ENCODE assay signal across 21 cellular contexts in genomic region chr3:52502808-52503350, GRCh38. TPM values are rescaled to one million over a fixed set of nuclear protein-coding genes. Genes with fewer than 3 reads are reported as not detected.
DNase-seq lines count a peak whose midpoint lies in the region; ATAC-seq and TF ChIP-seq lines count a peak whose summit lies in the region.
"Had no signal": no experiment of that assay in that cellular context is flagged by ENCODE, and none has a peak within 500 bp of the region (broad histone marks: within the 10 kb centered on the region; RNA-seq: fewer than 3 reads in every experiment).

No MANE protein-coding gene starts in this region.

- H3F3A ChIP-seq in GM23338 (replicated peaks; ENCODE audit: low read depth), result no peaks in the 10 kb centered on the region

- TF ChIP-seq CTCF in GM23338 (conservative IDR thresholded peaks at IDR 0.05; ENCODE audit: low read depth in 2 of 2), result no peak
- no peak for TF ChIP-seq CTCF in endothelial cell (IDR thresholded peaks at IDR 0.05; ENCODE audit: unreplicated experiment)

- H3K27me3 ChIP-seq in GM23338 (ENCODE audit: insufficient read depth), result no peaks in the 10 kb centered on the region
- H3K27me3 ChIP-seq in effector memory CD4-positive, alpha-beta T cell (replicated peaks; ENCODE audit: control insufficient read depth, insufficient read depth, low read length, poor library complexity, severe bottlenecking), result no peaks in the 10 kb centered on the region

- no peaks in the 10 kb centered on the region for H4K20me1 ChIP-seq in GM23338 (replicated peaks; ENCODE audit: insufficient read depth)

- no peak overlapping the region for H3K4me2 ChIP-seq in GM23338
- H3K4me2 ChIP-seq: A549 had no signal

- DNase-seq in SHP77 (lab: John Stamatoyannopoulos, UW), result peak; percentile 10 to 32
- no peak for DNase-seq in SHP77 treated with DMSO at 0.1 percent for 48 hours (lab: John Stamatoyannopoulos, UW)
- no peak for DNase-seq in GM23338 (ENCODE audit: low spot score)
- peak; percentile 29 for DNase-seq in SK-N-DZ (ENCODE audit: low spot score)
- no peak for DNase-seq in effector memory CD4-positive, alpha-beta T cell
- DNase-seq in endothelial cell (ENCODE audit: low spot score), result no peak
- DNase-seq in NCI-H2227 treated with DMSO at 0.1 percent for 48 hours (lab: John Stamatoyannopoulos, UW), result no peak
- DNase-seq: AML-193; Calu3; CD8-positive, alpha-beta T cell; DMS79 treated with DMSO at 0.1 percent for 48 hours; GF-D8; HCEC 1CT; HFFc6; KBM-7 had no signal

- no peak overlapping the region for H2AFZ ChIP-seq in GM23338

- no peaks in the 10 kb centered on the region for H3K4me1 ChIP-seq in GM23338 (ENCODE audit: insufficient read depth)
- no peaks in the 10 kb centered on the region for H3K4me1 ChIP-seq in effector memory CD4-positive, alpha-beta T cell (ENCODE audit: control insufficient read depth, insufficient read depth, low read length, poor library complexity, severe bottlenecking)

- peak; percentile 14; the same call in 2 of the 3 replicates for ATAC-seq in GM23338
- ATAC-seq: CD8-positive, alpha-beta T cell had no signal

- no peaks in the 10 kb centered on the region for H3K79me2 ChIP-seq in GM23338 (replicated peaks; ENCODE audit: insufficient read depth)

- no peak overlapping the region for H3K27ac Mint-ChIP-seq in GM23338
- no peak overlapping the region for H3K27ac Mint-ChIP-seq in endothelial cell (ENCODE audit: unreplicated experiment)
- H3K27ac Mint-ChIP-seq: CD8-positive, alpha-beta T cell; HFFc6 had no signal

- no peaks in the 10 kb centered on the region for H3K36me3 Mint-ChIP-seq in GM23338 (ENCODE audit: low read depth)
- peaks cover 39% of the 10 kb centered on the region for H3K36me3 Mint-ChIP-seq in endothelial cell (ENCODE audit: low read depth, unreplicated experiment)
- H3K36me3 Mint-ChIP-seq: CD8-positive, alpha-beta T cell had no signal

- H3K27ac ChIP-seq in GM23338 (ENCODE audit: low read depth), result no peak overlapping the region
- no peak overlapping the region for H3K27ac ChIP-seq in effector memory CD4-positive, alpha-beta T cell (ENCODE audit: insufficient read depth, low read length, poor library complexity, severe bottlenecking)
- H3K27ac ChIP-seq: 22Rv1, A549, HL-60 had no signal

- no peaks in the 10 kb centered on the region for H3K36me3 ChIP-seq in GM23338 (ENCODE audit: insufficient read depth)
- no peaks in the 10 kb centered on the region for H3K36me3 ChIP-seq in effector memory CD4-positive, alpha-beta T cell (ENCODE audit: control insufficient read depth, insufficient read depth, low read length)

- H3K9me3 Mint-ChIP-seq in GM23338 (no peaks in the 10 kb centered on the region), endothelial cell (ENCODE audit: unreplicated experiment) (no peaks in the 10 kb centered on the region)
- H3K9me3 Mint-ChIP-seq: CD8-positive, alpha-beta T cell; HFFc6; IgD-negative memory B cell had no signal

- no peaks in the 10 kb centered on the region for H3K9me2 ChIP-seq in GM23338 (ENCODE audit: insufficient read depth)

- H3K4me3 ChIP-seq in GM23338, result no peak overlapping the region
- no peak overlapping the region for H3K4me3 ChIP-seq in effector memory CD4-positive, alpha-beta T cell (ENCODE audit: insufficient read depth, low read depth, low read length, poor library complexity, severe bottlenecking)
- H3K4me3 ChIP-seq: A549 had no signal

- H3K4me3 Mint-ChIP-seq in GM23338 (no peak overlapping the region), endothelial cell (ENCODE audit: unreplicated experiment) (no peak overlapping the region)
- H3K4me3 Mint-ChIP-seq: CD8-positive, alpha-beta T cell; HFFc6; IgD-negative memory B cell had no signal

- peaks cover 1% of the 10 kb centered on the region for H3K27me3 Mint-ChIP-seq in GM23338 (ENCODE audit: insufficient read depth, low read depth, poor library complexity)
- peaks cover 3% of the 10 kb centered on the region for H3K27me3 Mint-ChIP-seq in endothelial cell (ENCODE audit: unreplicated experiment)

- peaks cover 6% of the 10 kb centered on the region; the same call in 1 of the 3 replicates for H3K4me1 Mint-ChIP-seq in GM23338
- peaks cover 24% of the 10 kb centered on the region for H3K4me1 Mint-ChIP-seq in endothelial cell (ENCODE audit: unreplicated experiment)

- H3K9me3 ChIP-seq in effector memory CD4-positive, alpha-beta T cell (ENCODE audit: control insufficient read depth, low read length), result no peaks in the 10 kb centered on the region
- H3K9me3 ChIP-seq: A549 had no signal

TF ChIP-seq in GM23338, 12 proteins besides CTCF, POLR2A, EP300 and RAD21:
- no peak for TF ChIP-seq ZNF331 (CRISPR knock-in tag; IDR thresholded peaks at IDR 0.05; ENCODE audit: low read depth)

RNA-seq across cellular contexts. Expression of gene STAB1, which starts 7.7 kb away (rescaled TPM):
- total RNA-seq in GM23338 (2014; rRNA removed; shearing (Covaris generic)), result 0.90 and 3.0 TPM in 2 replicates
- 1.1 and 1.9 TPM in 2 replicates for polyA plus RNA-seq in GM23338 (2016; fragmentation: Nextera tagmentation; extraction: Ambion mirVana)
- 0.17 and 0.36 TPM in 2 replicates for polyA plus RNA-seq in SK-N-DZ (2014; cell fraction: cytosol; rRNA removed)
- 4.5 and 8.7 TPM in 2 replicates for polyA plus RNA-seq in SK-N-DZ (2014; cell fraction: nucleus; rRNA removed)
- 866 TPM for total RNA-seq in endothelial cell (ENCODE audit: unreplicated experiment)
- total RNA-seq: H4, HFFc6, HT1080 had no signal
- polyA plus RNA-seq: A549, IgD-negative memory B cell had no signal

RNA-seq across cellular contexts. Expression of gene NT5DC2, which starts 30.8 kb away (rescaled TPM):
- total RNA-seq in GM23338 (2014; rRNA removed; shearing (Covaris generic)), result 287 and 324 TPM in 2 replicates
- polyA plus RNA-seq in GM23338 (2016; fragmentation: Nextera tagmentation; extraction: Ambion mirVana), result 260 and 269 TPM in 2 replicates
- polyA plus RNA-seq in SK-N-DZ (2014; cell fraction: cytosol; rRNA removed), result 342 and 366 TPM in 2 replicates
- polyA plus RNA-seq in SK-N-DZ (2014; cell fraction: nucleus; rRNA removed), result 688 and 845 TPM in 2 replicates
- total RNA-seq in endothelial cell (ENCODE audit: unreplicated experiment), result 252 TPM

RNA-seq across cellular contexts. Expression of gene UQCC5, which starts 33.5 kb away (rescaled TPM):
- total RNA-seq in GM23338 (2014; rRNA removed; shearing (Covaris generic)), result 1.6 and 2.6 TPM in 2 replicates
- 156 and 157 TPM in 2 replicates for polyA plus RNA-seq in GM23338 (2016; fragmentation: Nextera tagmentation; extraction: Ambion mirVana)
- 2.0 and 2.7 TPM in 2 replicates for polyA plus RNA-seq in SK-N-DZ (2014; cell fraction: cytosol; rRNA removed)
- 6.9 and 147 TPM in 2 replicates for polyA plus RNA-seq in SK-N-DZ (2014; cell fraction: nucleus; rRNA removed)
- 13.3 TPM for total RNA-seq in endothelial cell (ENCODE audit: unreplicated experiment)

RNA-seq across cellular contexts. Expression of gene NISCH, which starts 47.5 kb away (rescaled TPM):
- 65.9 and 76.4 TPM in 2 replicates for total RNA-seq in GM23338 (2014; rRNA removed; shearing (Covaris generic))
- 16.7 and 18.4 TPM in 2 replicates for polyA plus RNA-seq in GM23338 (2016; fragmentation: Nextera tagmentation; extraction: Ambion mirVana)
- polyA plus RNA-seq in SK-N-DZ (2014; cell fraction: cytosol; rRNA removed), result 28.0 and 49.3 TPM in 2 replicates
- polyA plus RNA-seq in SK-N-DZ (2014; cell fraction: nucleus; rRNA removed), result 168 and 213 TPM in 2 replicates
- total RNA-seq in endothelial cell (ENCODE audit: unreplicated experiment), result 261 TPM

RNA-seq across cellular contexts. Expression of gene TNNC1, which starts 49.0 kb away (rescaled TPM):
- total RNA-seq in GM23338 (2014; rRNA removed; shearing (Covaris generic)), result 1.7 and 6.5 TPM in 2 replicates
- 6.9 and 8.3 TPM in 2 replicates for polyA plus RNA-seq in GM23338 (2016; fragmentation: Nextera tagmentation; extraction: Ambion mirVana)
- 2.7 and 3.3 TPM in 2 replicates for polyA plus RNA-seq in SK-N-DZ (2014; cell fraction: cytosol; rRNA removed)
- 1.7 and 6.5 TPM in 2 replicates for polyA plus RNA-seq in SK-N-DZ (2014; cell fraction: nucleus; rRNA removed)
- total RNA-seq in endothelial cell (ENCODE audit: unreplicated experiment), result 0.67 TPM
- total RNA-seq: HT1080 had no signal
- polyA plus RNA-seq: IgD-negative memory B cell had no signal

Comparison
In these comparisons a context has a peak if more than half of its experiments do, and no peak if none do; other contexts are left out.
1. DNase-seq: peak in SHP77 (2 of 2) and SK-N-DZ (single experiment); none in SHP77 treated with DMSO at 0.1 percent for 48 hours (single experiment), GM23338 (single experiment), effector memory CD4-positive, alpha-beta T cell (0 of 3), endothelial cell (single experiment) and NCI-H2227 treated with DMSO at 0.1 percent for 48 hours (single experiment).
2. RNA of gene STAB1, which starts 7.7 kb away (total RNA-seq): 866 TPM in endothelial cell (single experiment); 0.90 to 3.0 TPM in GM23338; every median in the first group is over 100 times any median in the second.